8 cellular contexts compared by ENCODE assay signal in the genomic region with DNA sequence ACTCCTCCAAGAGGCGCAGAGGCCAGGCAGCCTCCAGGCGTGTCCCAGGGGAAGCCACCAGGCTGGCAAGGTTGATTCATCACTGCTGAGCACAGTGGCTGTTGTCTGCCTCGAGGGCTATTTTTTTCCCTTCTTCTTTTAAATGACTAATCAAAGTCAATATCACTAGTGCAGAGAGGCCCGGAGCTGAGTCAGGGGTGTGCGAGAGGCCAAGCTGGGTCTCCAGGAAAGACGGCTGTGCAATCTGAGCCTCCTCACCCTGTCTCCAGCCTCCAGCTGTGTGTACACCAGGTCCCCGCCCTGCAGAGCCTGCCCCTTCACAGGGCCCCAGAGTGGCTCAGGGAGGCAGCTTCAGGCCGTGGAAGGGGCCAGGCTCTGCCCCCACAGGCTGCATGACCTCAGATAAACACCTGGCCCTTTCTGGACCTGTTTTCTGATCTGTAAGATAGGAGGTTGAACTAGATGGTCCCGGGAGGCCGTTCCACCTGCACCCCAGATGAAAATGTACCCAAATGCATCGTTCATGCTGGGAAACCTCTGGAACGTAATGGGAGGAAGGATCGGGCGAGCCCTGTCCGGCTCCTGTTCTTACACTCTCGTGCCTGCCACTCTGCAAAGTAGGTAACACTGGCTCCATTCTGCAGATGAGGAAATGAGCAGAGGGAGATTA. TPM values are rescaled to one million over a fixed set of nuclear protein-coding genes. Genes with fewer than 3 reads are reported as not detected.
A peak's percentile ranks its signal among the peaks of the same experiment; 100 is the strongest.
DNase-seq lines count a peak whose midpoint lies in the region; ATAC-seq lines count a peak whose summit lies in the region.

No MANE protein-coding gene starts in this region.

- ATAC-seq in esophagus mucosa (peak; percentile 82), HG03135 (IDR thresholded peaks at IDR 0.05; ENCODE audit: unreplicated experiment) (no peak), GM21528 (IDR thresholded peaks at IDR 0.05; ENCODE audit: low FRiP score, unreplicated experiment) (no peak)

- DNase-seq in DMS79 treated with DMSO at 0.1 percent for 48 hours (lab: John Stamatoyannopoulos, UW) (peak; percentile 33), LoVo (ENCODE audit: low spot score) (peak; percentile 73), SW480 (ENCODE audit: low spot score) (peak; percentile 91), Ammon's horn (ENCODE audit: low spot score) (no peak)
- DNase-seq in stimulated activated CD4-positive, alpha-beta T cell treated with anti-CD3 and anti-CD28 coated beads, Interleukin-1b, Interleukin-23, amount 100 ng/mL, for 48 hours: peak; percentile 91

RNA-seq across cellular contexts. Expression of gene STX1A, which starts 3.7 kb away (rescaled TPM):
- 1.2 TPM for total RNA-seq in esophagus mucosa

RNA-seq across cellular contexts. Expression of gene ABHD11, which starts 22.8 kb away (rescaled TPM):
- 11.7 TPM for total RNA-seq in esophagus mucosa

RNA-seq across cellular contexts. Expression of gene BUD23, which starts 32.4 kb away (rescaled TPM):
- total RNA-seq in esophagus mucosa: 39.2 TPM

RNA-seq across cellular contexts. Expression of gene DNAJC30, which starts 32.5 kb away (rescaled TPM):
- total RNA-seq in esophagus mucosa: 7.3 TPM

RNA-seq across cellular contexts. Expression of gene VPS37D, which starts 48.2 kb away (rescaled TPM):
- total RNA-seq in esophagus mucosa: 0.32 TPM
